ENCODE assay signal across 3 cellular contexts in genomic region chr1:119652587-119652986, GRCh38.
TF ChIP-seq lines count a peak whose summit lies in the region.

No MANE protein-coding gene starts in this region.

TF ChIP-seq in SK-N-SH, 30 proteins besides CTCF, POLR2A, EP300 and RAD21:
- TF ChIP-seq SIN3A (IDR thresholded peaks at IDR 0.05; ENCODE audit: borderline replicate concordance, low read depth, low read length): no peak
- no peak for TF ChIP-seq ELF1 (IDR thresholded peaks at IDR 0.05)
- TF ChIP-seq EZH2phosphoT487 (IDR thresholded peaks at IDR 0.05; ENCODE audit: borderline replicate concordance, low read depth): no peak
- no peak for TF ChIP-seq CHD2 (IDR thresholded peaks at IDR 0.05; ENCODE audit: low read length, partially characterized antibody)
- TF ChIP-seq GATA2 (CRISPR knock-in tag; IDR thresholded peaks at IDR 0.05): no peak
- no peak for TF ChIP-seq MXI1 (IDR thresholded peaks at IDR 0.05; ENCODE audit: low read depth, low read length)
- TF ChIP-seq, protein P1, sequence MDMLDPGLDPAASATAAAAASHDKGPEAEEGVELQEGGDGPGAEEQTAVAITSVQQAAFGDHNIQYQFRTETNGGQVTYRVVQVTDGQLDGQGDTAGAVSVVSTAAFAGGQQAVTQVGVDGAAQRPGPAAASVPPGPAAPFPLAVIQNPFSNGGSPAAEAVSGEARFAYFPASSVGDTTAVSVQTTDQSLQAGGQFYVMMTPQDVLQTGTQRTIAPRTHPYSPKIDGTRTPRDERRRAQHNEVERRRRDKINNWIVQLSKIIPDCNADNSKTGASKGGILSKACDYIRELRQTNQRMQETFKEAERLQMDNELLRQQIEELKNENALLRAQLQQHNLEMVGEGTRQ (IDR thresholded peaks at IDR 0.05; ENCODE audit: borderline replicate concordance, low read depth, low read length): no peak
- TF ChIP-seq TCF12 (IDR thresholded peaks at IDR 0.05): no peak
- no peak for TF ChIP-seq TAF1 (IDR thresholded peaks at IDR 0.05; ENCODE audit: borderline replicate concordance, low read depth, low read length)
- TF ChIP-seq NRF1 (IDR thresholded peaks at IDR 0.05; ENCODE audit: low read depth, low read length): no peak
- no peak for TF ChIP-seq FOXM1 (IDR thresholded peaks at IDR 0.05; ENCODE audit: low read depth)
- TF ChIP-seq YY1 (IDR thresholded peaks at IDR 0.05; ENCODE audit: low read depth): no peak

TF ChIP-seq in SK-N-SH treated with all-trans-retinoic acid at 6 μM for 48 hours, 23 proteins besides CTCF, POLR2A, EP300 and RAD21:
- TF ChIP-seq OSR1 (CRISPR knock-in tag; IDR thresholded peaks at IDR 0.05) (no peak), SNAI2 (CRISPR knock-in tag; IDR thresholded peaks at IDR 0.05) (no peak), ZC3H10 (CRISPR knock-in tag; IDR thresholded peaks at IDR 0.05) (no peak)
- TF ChIP-seq, protein P2, sequence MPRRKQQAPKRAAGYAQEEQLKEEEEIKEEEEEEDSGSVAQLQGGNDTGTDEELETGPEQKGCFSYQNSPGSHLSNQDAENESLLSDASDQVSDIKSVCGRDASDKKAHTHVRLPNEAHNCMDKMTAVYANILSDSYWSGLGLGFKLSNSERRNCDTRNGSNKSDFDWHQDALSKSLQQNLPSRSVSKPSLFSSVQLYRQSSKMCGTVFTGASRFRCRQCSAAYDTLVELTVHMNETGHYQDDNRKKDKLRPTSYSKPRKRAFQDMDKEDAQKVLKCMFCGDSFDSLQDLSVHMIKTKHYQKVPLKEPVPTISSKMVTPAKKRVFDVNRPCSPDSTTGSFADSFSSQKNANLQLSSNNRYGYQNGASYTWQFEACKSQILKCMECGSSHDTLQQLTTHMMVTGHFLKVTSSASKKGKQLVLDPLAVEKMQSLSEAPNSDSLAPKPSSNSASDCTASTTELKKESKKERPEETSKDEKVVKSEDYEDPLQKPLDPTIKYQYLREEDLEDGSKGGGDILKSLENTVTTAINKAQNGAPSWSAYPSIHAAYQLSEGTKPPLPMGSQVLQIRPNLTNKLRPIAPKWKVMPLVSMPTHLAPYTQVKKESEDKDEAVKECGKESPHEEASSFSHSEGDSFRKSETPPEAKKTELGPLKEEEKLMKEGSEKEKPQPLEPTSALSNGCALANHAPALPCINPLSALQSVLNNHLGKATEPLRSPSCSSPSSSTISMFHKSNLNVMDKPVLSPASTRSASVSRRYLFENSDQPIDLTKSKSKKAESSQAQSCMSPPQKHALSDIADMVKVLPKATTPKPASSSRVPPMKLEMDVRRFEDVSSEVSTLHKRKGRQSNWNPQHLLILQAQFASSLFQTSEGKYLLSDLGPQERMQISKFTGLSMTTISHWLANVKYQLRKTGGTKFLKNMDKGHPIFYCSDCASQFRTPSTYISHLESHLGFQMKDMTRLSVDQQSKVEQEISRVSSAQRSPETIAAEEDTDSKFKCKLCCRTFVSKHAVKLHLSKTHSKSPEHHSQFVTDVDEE (CRISPR knock-in tag; IDR thresholded peaks at IDR 0.05): no peak

TF ChIP-seq in K562, 482 proteins besides CTCF, POLR2A, EP300 and RAD21:
- no peak for TF ChIP-seq THRAP3 (IDR thresholded peaks at IDR 0.05; ENCODE audit: borderline replicate concordance)
- TF ChIP-seq ELF4 (CRISPR knock-in tag; IDR thresholded peaks at IDR 0.05): no peak
- TF ChIP-seq FOSL1 (tag; conservative IDR thresholded peaks at IDR 0.05): peak; percentile 73; the same call in 1 of the 2 replicates
- no peak for TF ChIP-seq DPF2 (IDR thresholded peaks at IDR 0.05)
- TF ChIP-seq NKRF (IDR thresholded peaks at IDR 0.05; ENCODE audit: borderline replicate concordance): no peak
- TF ChIP-seq DIDO1 (tag; IDR thresholded peaks at IDR 0.05; ENCODE audit: low read depth): no peak
- TF ChIP-seq ATF3 (IDR thresholded peaks at IDR 0.05): peak; percentile 34; the same call in 1 of the 2 replicates
- TF ChIP-seq ATF3 (CRISPR knock-in tag; conservative IDR thresholded peaks at IDR 0.05): no peak
- 0 out of 2 replicates have a peak, but pooled peaks have one; percentile 12 for TF ChIP-seq JUND (IDR thresholded peaks at IDR 0.05; ENCODE audit: borderline replicate concordance, low read depth, low read length)
- no peak for TF ChIP-seq JUND (tag; IDR thresholded peaks at IDR 0.05; ENCODE audit: borderline replicate concordance, low read depth, low read length)
